ENCODE assay signal across 17 cellular contexts in the genomic region with DNA sequence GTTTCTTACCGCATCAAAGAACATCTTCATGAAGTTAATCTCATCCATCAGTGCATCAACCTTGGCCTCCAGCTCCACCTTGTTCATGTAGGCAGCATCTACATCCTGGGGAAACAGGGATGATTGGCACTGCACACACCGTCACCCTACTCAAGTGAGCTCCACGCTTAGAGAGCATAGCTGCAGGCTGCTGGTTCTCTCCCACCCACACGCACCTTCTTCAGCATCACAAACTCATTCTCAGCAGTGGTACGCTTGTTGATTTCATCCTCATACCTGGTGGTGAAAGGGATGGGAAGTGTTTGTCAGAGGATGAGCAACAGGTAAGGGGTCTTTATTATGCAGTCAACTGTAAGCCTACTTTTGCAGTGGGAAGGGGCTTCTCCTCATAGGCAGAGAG. TPM values are rescaled to one million over a fixed set of nuclear protein-coding genes. Genes with fewer than 3 reads are reported as not detected.
"Had no signal": no experiment of that assay in that cellular context is flagged by ENCODE, and none has a peak within 500 bp of the region (broad histone marks: within the 10 kb centered on the region; RNA-seq: fewer than 3 reads in every experiment).

No MANE protein-coding gene starts in this region.

- H3K36me3 ChIP-seq: thoracic aorta had no signal

- H3K9me3 ChIP-seq: thoracic aorta had no signal

- H3K4me3 Mint-ChIP-seq: activated naive CD8-positive, alpha-beta T cell treated with anti-CD3 and anti-CD28 coated beads, Interleukin-2, amount 50 U/mL, for 24 hours; naive thymus-derived CD8-positive, alpha-beta T cell; T-helper 17 cell had no signal

- H3K27ac ChIP-seq: thoracic aorta had no signal

- DNase-seq: activated CD4-positive, CD25-positive, alpha-beta regulatory T cell; activated CD8-positive, alpha-beta memory T cell treated with anti-CD3 and anti-CD28 coated beads, Interleukin-2, amount 50 U/mL, for 48 hours; activated naive CD4-positive, alpha-beta T cell; activated naive CD8-positive, alpha-beta T cell treated with anti-CD3 and anti-CD28 coated beads, Interleukin-2, amount 50 U/mL, for 24 hours; central memory CD4-positive, alpha-beta T cell; cortex of kidney; effector memory CD4-positive, alpha-beta T cell; stimulated activated CD4-positive, alpha-beta T cell treated with anti-CD3 and anti-CD28 coated beads, Interleukin-2, amount 100 ng/mL, for 48 hours; stimulated activated naive CD8-positive, alpha-beta T cell treated with anti-CD3 and anti-CD28 coated beads, Interleukin-15, Interleukin-2, amounts not matched to agents 100 U/mL and 50 U/mL, for 24 hours; T-helper 17 cell had no signal

- H3K27ac Mint-ChIP-seq: activated naive CD8-positive, alpha-beta T cell treated with anti-CD3 and anti-CD28 coated beads, Interleukin-2, amount 50 U/mL, for 24 hours; T-helper 17 cell had no signal

- H3K9me3 Mint-ChIP-seq: activated naive CD8-positive, alpha-beta T cell treated with anti-CD3 and anti-CD28 coated beads, Interleukin-2, amount 50 U/mL, for 24 hours; naive thymus-derived CD8-positive, alpha-beta T cell had no signal

- ATAC-seq: activated naive CD8-positive, alpha-beta T cell treated with anti-CD3 and anti-CD28 coated beads, Interleukin-2, amount 50 U/mL, for 24 hours; naive thymus-derived CD8-positive, alpha-beta T cell; stimulated activated naive CD8-positive, alpha-beta T cell treated with anti-CD3 and anti-CD28 coated beads, Interleukin-15, Interleukin-2, amounts not matched to agents 100 U/mL and 50 U/mL, for 24 hours; T-helper 17 cell had no signal

- H3K4me1 Mint-ChIP-seq: activated naive CD8-positive, alpha-beta T cell treated with anti-CD3 and anti-CD28 coated beads, Interleukin-2, amount 50 U/mL, for 24 hours; naive thymus-derived CD8-positive, alpha-beta T cell; T-helper 17 cell had no signal

- H3K4me3 ChIP-seq: thoracic aorta had no signal

- H3K36me3 Mint-ChIP-seq: naive thymus-derived CD8-positive, alpha-beta T cell had no signal

RNA-seq across cellular contexts. Expression of a gene that starts 2.3 kb away (rescaled TPM):
- total RNA-seq: epithelial cell of proximal tubule; lung microvascular endothelial cell; naive thymus-derived CD8-positive, alpha-beta T cell; T-helper 17 cell had no signal

RNA-seq across cellular contexts. Expression of a gene that starts 24.8 kb away (rescaled TPM):
- total RNA-seq: epithelial cell of proximal tubule; lung microvascular endothelial cell; mononuclear cell; naive thymus-derived CD8-positive, alpha-beta T cell; T-helper 17 cell; urinary bladder had no signal

RNA-seq across cellular contexts. Expression of a gene that starts 35.1 kb away (rescaled TPM):
- total RNA-seq: epithelial cell of proximal tubule; lung microvascular endothelial cell; mononuclear cell; naive thymus-derived CD8-positive, alpha-beta T cell; pulmonary artery endothelial cell; T-helper 17 cell; thoracic aorta; urinary bladder had no signal

RNA-seq across cellular contexts. Expression of a gene that starts 44.3 kb away (rescaled TPM):
- total RNA-seq: epithelial cell of proximal tubule; lung microvascular endothelial cell; mononuclear cell; naive thymus-derived CD8-positive, alpha-beta T cell; pulmonary artery endothelial cell; T-helper 17 cell; thoracic aorta; urinary bladder had no signal

RNA-seq across cellular contexts. Expression of a gene that starts 55.8 kb away (rescaled TPM):
- total RNA-seq: epithelial cell of proximal tubule, lung microvascular endothelial cell, pulmonary artery endothelial cell, T-helper 17 cell, thoracic aorta, urinary bladder had no signal
